In genomic region chr1:70221241-70222077, GRCh38 we compare ENCODE assay signal across 8 cellular contexts. TPM values are rescaled to one million over a fixed set of nuclear protein-coding genes. Genes with fewer than 3 reads are reported as not detected.
DNase-seq lines count a peak whose midpoint lies in the region; ATAC-seq and TF ChIP-seq lines count a peak whose summit lies in the region.

TSS of gene SRSF11 (plus strand) at chr1:70221380. CDS start at chr1:70221637, 257 bp downstream.

- intact Hi-C loops in left colon (cut with DNase I, micrococcal nuclease), result no loop called here

- peaks cover 18% of the 10 kb centered on the region for H3K36me3 ChIP-seq in BE2C

- no peaks in the 10 kb centered on the region for H3K9me3 ChIP-seq in BE2C

- no peaks in the 10 kb centered on the region for H3K27me3 ChIP-seq in BE2C

- H3K27ac ChIP-seq in coronary artery, result peak within 1 kb of the TSS; percentile 98 to 99

- DNase-seq in BE2C (peak; percentile 92), GM19238 (ENCODE audit: insufficient read length, low spot score) (peak; percentile 82), NCI-H524 (lab: John Stamatoyannopoulos, UW) (peak; percentile 89), coronary artery (ENCODE audit: low spot score) (peak; percentile 94), left colon (peak; percentile 96 to 99)
- peak; percentile 98 for DNase-seq in activated CD4-positive, alpha-beta T cell treated with anti-CD3 and anti-CD28 coated beads for 48 hours
- peak; percentile 96 for DNase-seq in stimulated activated CD4-positive, alpha-beta T cell treated with anti-CD3 and anti-CD28 coated beads, Interleukin-1b, Interleukin-23, amount 100 ng/mL, for 48 hours

- no peaks in the 10 kb centered on the region for H3K4me1 ChIP-seq in BE2C

- TF ChIP-seq CTCF in BE2C (IDR thresholded peaks at IDR 0.05; ENCODE audit: low read depth, low read length) (no peak), coronary artery (IDR thresholded peaks at IDR 0.05) (no peak)

- H3K4me3 ChIP-seq in BE2C (ENCODE audit: low read depth, low read length) (peak within 1 kb of the TSS; percentile 77), coronary artery (peak within 1 kb of the TSS; percentile 93)

- peak; percentile 95 for ATAC-seq in HG03442 (IDR thresholded peaks at IDR 0.05; ENCODE audit: unreplicated experiment)
- ATAC-seq in left colon, result peak; percentile 99

RNA-seq across cellular contexts. Expression of gene SRSF11, which starts in this region (rescaled TPM):
- 80.5 TPM for polyA plus RNA-seq in BE2C (2012; ENCODE audit: insufficient read depth, insufficient read length, low read depth)
- total RNA-seq in left colon, result 100 to 1,000 TPM in 1 of 2 donors, 10 to 100 TPM in 1; 97.8 to 102 TPM

Comparison
In these comparisons a context has a peak if more than half of its experiments do, and no peak if none do; other contexts are left out.
1. Peak in every context shown above with its lines: DNase-seq, ATAC-seq, H3K4me3 ChIP-seq and H3K27ac ChIP-seq.